ENCODE assay signal across 8 cellular contexts in genomic region chr4:162163892-162164759, GRCh38. TPM values are rescaled to one million over a fixed set of nuclear protein-coding genes. Genes with fewer than 3 reads are reported as not detected.
DNase-seq lines count a peak whose midpoint lies in the region; ATAC-seq, FAIRE-seq and TF ChIP-seq lines count a peak whose summit lies in the region.

Gene FSTL5, minus strand, starts transcription at chr4:162164000. Its CDS starts 52,604 bp downstream, at chr4:162111396.

- no peaks in the 10 kb centered on the region for H3K9me3 ChIP-seq in T-helper 17 cell (ENCODE audit: control insufficient read depth, low read length, poor library complexity, severe bottlenecking)
- no peaks in the 10 kb centered on the region for H3K9me3 ChIP-seq in colonic mucosa
- no peaks in the 10 kb centered on the region for H3K9me3 ChIP-seq in HepG2 (ENCODE audit: low read length)

- no peak within 1 kb of the TSS for H3K9ac ChIP-seq in colonic mucosa (ENCODE audit: low read depth in 2 of 2, low read length in 2 of 2)
- H3K9ac ChIP-seq in HepG2 (ENCODE audit: insufficient read depth, low read depth, low read length) = no peak within 1 kb of the TSS

- in situ Hi-C loops in HepG2 (cut with HindIII; ENCODE audit: extremely low pct_ligation_motif_present, low pct_unique_long_range_greater_than_20kb) = loop anchor here (25.0 kb wide), 2 partner anchors 602 to 852 kb away; no protein-coding TSS in a partner anchor

- H3K27ac ChIP-seq in colonic mucosa (no peak within 1 kb of the TSS), HepG2 (ENCODE audit: extremely low read length, insufficient read depth, low read length) (no peak within 1 kb of the TSS)

- TF ChIP-seq RAD21 in HepG2 (CRISPR knock-in tag; IDR thresholded peaks at IDR 0.05) = no peak

- no peak within 1 kb of the TSS for H3K4me3 Mint-ChIP-seq in T-helper 17 cell

- no peaks in the 10 kb centered on the region for H3K4me1 Mint-ChIP-seq in T-helper 17 cell

- no peak for TF ChIP-seq EP300 in HepG2 (IDR thresholded peaks at IDR 0.05; ENCODE audit: low read depth in 2 of 2, low read length in 2 of 2)
- no peak for TF ChIP-seq EP300 in HepG2 (CRISPR knock-in tag; IDR thresholded peaks at IDR 0.05; ENCODE audit: borderline replicate concordance)

- BruUV-seq in HepG2 (replicated peaks; lab: Mats Ljungman, UMichigan) = no TSS peak

- H3K4me2 ChIP-seq in HepG2 (ENCODE audit: low read depth, low read length) = peak within 1 kb of the TSS; percentile 45

- TF ChIP-seq POLR2A in HepG2 (IDR thresholded peaks at IDR 0.05; ENCODE audit: insufficient read depth in 1 of 2, low read depth in 2 of 2, low read length in 2 of 2) = no peak

- H3K36me3 ChIP-seq in colonic mucosa (no peaks in the 10 kb centered on the region), HepG2 (replicated peaks in 1 of 2; ENCODE audit: control insufficient read depth in 1 of 2, insufficient read depth in 2 of 2, low read length in 2 of 2) (no peaks in the 10 kb centered on the region)

- CTCF ChIA-PET in HepG2 (lab: Yijun Ruan, JAX; ENCODE audit: low intra/inter-chr PET ratio, low total read pairs) = no interaction called here

- TF ChIP-seq CTCF in colonic mucosa (IDR thresholded peaks at IDR 0.05) = no peak
- TF ChIP-seq CTCF in HepG2 (CRISPR knock-in tag; IDR thresholded peaks at IDR 0.05) = no peak

- peak; percentile 95 for DNase-seq in DMS53 (lab: John Stamatoyannopoulos, UW)
- DNase-seq in HT1080 (ENCODE audit: low read depth) = peak; percentile 81
- DNase-seq in T-helper 17 cell = no peak
- peak; percentile 82 for DNase-seq in colonic mucosa
- peak; percentile 16 for DNase-seq in HepG2 (ENCODE audit: low spot score)
- DNase-seq in stimulated activated CD4-positive, alpha-beta T cell treated with anti-CD3 and anti-CD28 coated beads, Interleukin-2, amount 100 ng/mL, for 24 hours = peak; percentile 42 to 48
- DNase-seq in NCI-H187 treated with DMSO at 0.1 percent for 48 hours (lab: John Stamatoyannopoulos, UW) = no peak

- no peak within 1 kb of the TSS for H3K27ac Mint-ChIP-seq in T-helper 17 cell

- intact Hi-C loops in colonic mucosa (cut with DNase I) = loop anchor here (10.0 kb wide), 1 partner anchor 281 kb away; no protein-coding TSS in a partner anchor
- intact Hi-C loops in HepG2 (cut with micrococcal nuclease; ENCODE audit: unreplicated experiment) = loop anchor here (10.0 kb wide), 1 partner anchor 599 kb away; no protein-coding TSS in a partner anchor

- H2AFZ ChIP-seq in HepG2 (ENCODE audit: low read length) = no peak within 1 kb of the TSS

- ATAC-seq in GM21423 (IDR thresholded peaks at IDR 0.05; ENCODE audit: unreplicated experiment) = peak; percentile 95
- peak; percentile 23 for ATAC-seq in T-helper 17 cell
- peak; percentile 82 for ATAC-seq in HepG2

- no peaks in the 10 kb centered on the region for H3K36me3 Mint-ChIP-seq in T-helper 17 cell (ENCODE audit: low read depth)

- no peaks in the 10 kb centered on the region for H3K27me3 ChIP-seq in colonic mucosa
- no peaks in the 10 kb centered on the region; a peak in 1 of 5 replicates for H3K27me3 ChIP-seq in HepG2 (ENCODE audit: control insufficient read depth in 1 of 2, insufficient read depth in 2 of 2, low read length in 2 of 2)

- peak within 1 kb of the TSS; percentile 29 for H3K4me3 ChIP-seq in colonic mucosa
- H3K4me3 ChIP-seq in HepG2 (replicated peaks in 1 of 3; ENCODE audit: insufficient read depth in 1 of 3, low read depth in 2 of 3, low read length in 3 of 3) = peak within 1 kb of the TSS in 1 of 3 experiments; percentile 23; a peak in 1 of 6 replicates

- no peaks in the 10 kb centered on the region for H4K20me1 ChIP-seq in HepG2 (ENCODE audit: insufficient read depth, low read length)

- no peaks in the 10 kb centered on the region for H3K27me3 Mint-ChIP-seq in T-helper 17 cell

- POLR2A ChIA-PET in HepG2 (lab: Yijun Ruan, JAX) = no interaction called here

- H3K4me1 ChIP-seq in colonic mucosa (no peaks in the 10 kb centered on the region), HepG2 (ENCODE audit: insufficient read depth, low read length) (no peaks in the 10 kb centered on the region)

- no peaks in the 10 kb centered on the region for H3K79me2 ChIP-seq in HepG2 (ENCODE audit: insufficient read depth, low read length)

- WGBS in HepG2 (ENCODE audit: low lambda C conversion rate) = 19% methylated on average over 23 of the region's 39 CpGs

- FAIRE-seq in HepG2 (lab: Jason Lieb, UNC) = no peak

TF ChIP-seq in HepG2, 621 proteins besides CTCF, POLR2A, EP300 and RAD21 (continues in another document):
- TF ChIP-seq MIER2 (CRISPR knock-in tag; IDR thresholded peaks at IDR 0.05) (peak; percentile 93), ZNF687 (CRISPR knock-in tag; IDR thresholded peaks at IDR 0.05) (0 out of 2 replicates have a peak, but pooled peaks have one; percentile 10)

RNA-seq across cellular contexts. Expression of gene FSTL5, which starts in this region (rescaled TPM):
- 0.02 TPM in 1 of 2 replicates, not detected in the other for total RNA-seq in HT1080 (2014; rRNA removed; shearing (Covaris generic))
- polyA plus RNA-seq in HT1080 (2015; cell fraction: cytosol; rRNA removed) = 0.01 and 0.05 TPM in 2 replicates
- polyA plus RNA-seq in HT1080 (2015; cell fraction: nucleus; rRNA removed) = 0.05 and 0.16 TPM in 2 replicates
- not detected for total RNA-seq in T-helper 17 cell
- total RNA-seq in colonic mucosa = under 1 TPM in 1 of 2 donors, not detected in 1; 0.13 TPM
- total RNA-seq in HepG2 (2016; rRNA removed; fragmentation: Illumina TruSeq; extraction: Trizol) = 0.07 and 0.28 TPM in 2 replicates
- 0.26 TPM in 1 of 2 replicates, not detected in the other for total RNA-seq in HepG2 (2016; cell fraction: cytosol; rRNA removed; fragmentation: Illumina TruSeq; extraction: Trizol; ENCODE audit: low read depth)
- 0.02 and 0.15 TPM in 2 replicates for total RNA-seq in HepG2 (2016; cell fraction: insoluble cytoplasmic fraction; rRNA removed; fragmentation: Illumina TruSeq; extraction: Trizol)
- total RNA-seq in HepG2 (2016; cell fraction: membrane; rRNA removed; fragmentation: Illumina TruSeq; extraction: Trizol) = 0.15 and 0.17 TPM in 2 replicates
- total RNA-seq in HepG2 (2016; cell fraction: nucleus; rRNA removed; fragmentation: Illumina TruSeq; extraction: Trizol) = 0.25 TPM in 1 of 2 replicates, not detected in the other
- 0.03 TPM in 2 replicates for polyA plus RNA-seq in HepG2 (2011; rRNA removed)
- polyA plus RNA-seq in HepG2 (2011; cell fraction: cytosol; rRNA removed) = 0.01 TPM in 2 replicates
- not detected in 2 replicates for polyA plus RNA-seq in HepG2 (2011; cell fraction: nucleus; rRNA removed)
- polyA plus RNA-seq in HepG2 (2012) = 0.05 and 0.12 TPM in 2 replicates
- polyA plus RNA-seq in HepG2 (2016; cell fraction: cytosol; fragmentation: Illumina TruSeq; extraction: Trizol; ENCODE audit: low read depth) = not detected in 2 replicates
- polyA plus RNA-seq in HepG2 (2016; cell fraction: insoluble cytoplasmic fraction; fragmentation: Illumina TruSeq; extraction: Trizol; ENCODE audit: low read depth) = 0.08 and 0.17 TPM in 2 replicates
- polyA plus RNA-seq in HepG2 (2016; cell fraction: membrane; fragmentation: Illumina TruSeq; extraction: Trizol; ENCODE audit: low read depth) = 0.03 TPM in 1 of 2 replicates, not detected in the other
- not detected in 2 replicates for polyA plus RNA-seq in HepG2 (2016; cell fraction: nucleus; fragmentation: Illumina TruSeq; extraction: Trizol; ENCODE audit: insufficient read depth, low read depth)
- polyA minus RNA-seq in HepG2 (2011; rRNA and poly(A)+ RNA removed; ENCODE audit: low replicate concordance) = 0.02 TPM in 1 of 2 replicates, not detected in the other
- polyA minus RNA-seq in HepG2 (2011; cell fraction: cytosol; rRNA and poly(A)+ RNA removed) = not detected in 2 replicates
- not detected in 2 replicates for polyA minus RNA-seq in HepG2 (2011; cell fraction: nucleus; rRNA and poly(A)+ RNA removed)

Comparison
In these comparisons a context has a peak if more than half of its experiments do, and no peak if none do; other contexts are left out.
1. Peak in DNase-seq in HT1080; RNA of the gene not detected or under 1 TPM.
2. Peak in ATAC-seq in T-helper 17 cell; RNA of the gene not detected or under 1 TPM.
3. Peak in DNase-seq and H3K4me3 ChIP-seq in colonic mucosa; RNA of the gene not detected or under 1 TPM.
4. Peak in DNase-seq, ATAC-seq and H3K4me2 ChIP-seq in HepG2; RNA of the gene not detected or under 1 TPM.
5. DNase-seq: peak in DMS53 (single experiment) and stimulated activated CD4-positive, alpha-beta T cell treated with anti-CD3 and anti-CD28 coated beads, Interleukin-2, amount 100 ng/mL, for 24 hours (2 of 2); none in T-helper 17 cell (0 of 3) and NCI-H187 treated with DMSO at 0.1 percent for 48 hours (single experiment).
6. ATAC-seq: peak in every context shown above with its lines; median percentile 95 in GM21423; 82 in HepG2; 23 in T-helper 17 cell.